13 cellular contexts compared by ENCODE assay signal in the genomic region with DNA sequence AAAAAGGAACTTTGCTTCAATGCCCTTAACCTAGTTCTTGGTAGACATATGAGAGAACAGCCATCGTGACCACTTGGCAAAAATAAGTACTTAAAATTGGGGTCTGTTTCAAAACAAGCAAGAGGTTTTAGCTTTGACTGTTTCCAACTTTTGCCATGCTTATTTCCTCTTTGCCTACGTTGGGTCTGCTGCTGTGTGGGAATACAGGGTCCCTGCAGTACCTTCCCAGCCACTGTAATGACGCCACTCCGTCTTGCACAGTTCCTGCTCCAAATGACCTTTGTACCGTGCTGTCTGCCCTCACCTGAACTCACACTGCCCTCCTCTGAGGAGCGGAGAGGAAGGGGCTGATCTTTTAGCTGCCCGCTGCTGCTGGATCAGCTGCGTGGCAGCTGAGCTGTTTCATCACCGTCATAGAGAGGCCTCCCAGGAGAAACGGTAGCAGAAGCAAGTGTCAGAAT.
DNase-seq lines count a peak whose midpoint lies in the region; ATAC-seq and TF ChIP-seq lines count a peak whose summit lies in the region.
"Had no signal": no experiment of that assay in that cellular context is flagged by ENCODE, and none has a peak within 500 bp of the region (broad histone marks: within the 10 kb centered on the region; RNA-seq: fewer than 3 reads in every experiment).

No MANE protein-coding gene starts in this region.

- peak overlapping the region; percentile 70 for H2AFZ ChIP-seq in parathyroid adenoma

- H3K36me3 ChIP-seq in parathyroid adenoma (ENCODE audit: control insufficient read depth, insufficient read depth, low read length), result no peaks in the 10 kb centered on the region

- H3K9me3 ChIP-seq in parathyroid adenoma (ENCODE audit: control insufficient read depth, low read length), result no peaks in the 10 kb centered on the region

- ATAC-seq in left ventricle myocardium superior, result peak; percentile 44
- no peak for ATAC-seq in naive thymus-derived CD8-positive, alpha-beta T cell
- ATAC-seq in GM21447 (IDR thresholded peaks at IDR 0.05; ENCODE audit: unreplicated experiment), result no peak

- H3K27ac ChIP-seq in parathyroid adenoma, result peak overlapping the region; percentile 88

- H3K4me3 ChIP-seq in astrocyte of the cerebellum (ENCODE audit: low read depth, low read length), result no peak overlapping the region
- H3K4me3 ChIP-seq in parathyroid adenoma (ENCODE audit: low read depth, low read length), result no peak overlapping the region

- H3K27ac Mint-ChIP-seq in naive thymus-derived CD8-positive, alpha-beta T cell, result no peak overlapping the region
- H3K27ac Mint-ChIP-seq in nephron progenitor cell, result no peak overlapping the region
- H3K27ac Mint-ChIP-seq: activated CD4-positive, alpha-beta memory T cell treated with anti-CD3 and anti-CD28 coated beads for 36 hours; stimulated activated naive CD8-positive, alpha-beta T cell treated with anti-CD3 and anti-CD28 coated beads, Interleukin-15, Interleukin-2, amounts not matched to agents 100 ng/mL and 50 ng/mL, for 24 hours had no signal

- H3K36me3 Mint-ChIP-seq in naive thymus-derived CD8-positive, alpha-beta T cell, result peaks cover 0 to 18% (median 1%) of the 10 kb centered on the region in 3 donors
- H3K36me3 Mint-ChIP-seq in nephron progenitor cell (ENCODE audit: low read depth), result peaks cover 5% of the 10 kb centered on the region

- H3K4me2 ChIP-seq in parathyroid adenoma (ENCODE audit: low read length), result peak overlapping the region; percentile 40

- H3K9me3 Mint-ChIP-seq in naive thymus-derived CD8-positive, alpha-beta T cell, result no peaks in the 10 kb centered on the region
- H3K9me3 Mint-ChIP-seq in nephron progenitor cell, result no peaks in the 10 kb centered on the region
- H3K9me3 Mint-ChIP-seq: activated CD4-positive, alpha-beta memory T cell treated with anti-CD3 and anti-CD28 coated beads for 36 hours; HFFc6; stimulated activated naive CD8-positive, alpha-beta T cell treated with anti-CD3 and anti-CD28 coated beads, Interleukin-15, Interleukin-2, amounts not matched to agents 100 ng/mL and 50 ng/mL, for 24 hours had no signal

- H3K4me1 ChIP-seq in parathyroid adenoma, result peaks cover 27% of the 10 kb centered on the region

- H3K27me3 Mint-ChIP-seq in naive thymus-derived CD8-positive, alpha-beta T cell, result no peaks in the 10 kb centered on the region
- H3K27me3 Mint-ChIP-seq in nephron progenitor cell (ENCODE audit: low read depth, poor library complexity), result peaks cover 3% of the 10 kb centered on the region
- H3K27me3 Mint-ChIP-seq: activated CD4-positive, alpha-beta memory T cell treated with anti-CD3 and anti-CD28 coated beads for 36 hours; stimulated activated naive CD8-positive, alpha-beta T cell treated with anti-CD3 and anti-CD28 coated beads, Interleukin-15, Interleukin-2, amounts not matched to agents 100 ng/mL and 50 ng/mL, for 24 hours had no signal

- intact Hi-C loops in left ventricle myocardium superior (cut with micrococcal nuclease), result no loop called here

- H3K27me3 ChIP-seq in parathyroid adenoma (ENCODE audit: control insufficient read depth, insufficient read depth, low read length), result no peaks in the 10 kb centered on the region

- in situ Hi-C loops in astrocyte of the cerebellum (cut with HindIII; ENCODE audit: low sequenced_read_pairs), result loop anchor here (5.0 to 10.0 kb wide), 2 partner anchors 52 to 95 kb away; no protein-coding TSS in a partner anchor

- H3K4me3 Mint-ChIP-seq in naive thymus-derived CD8-positive, alpha-beta T cell, result no peak overlapping the region
- no peak overlapping the region for H3K4me3 Mint-ChIP-seq in nephron progenitor cell
- H3K4me3 Mint-ChIP-seq: activated CD4-positive, alpha-beta memory T cell treated with anti-CD3 and anti-CD28 coated beads for 36 hours; stimulated activated naive CD8-positive, alpha-beta T cell treated with anti-CD3 and anti-CD28 coated beads, Interleukin-15, Interleukin-2, amounts not matched to agents 100 ng/mL and 50 ng/mL, for 24 hours had no signal

- no peak overlapping the region for H3K9ac ChIP-seq in parathyroid adenoma

- POLR2A ChIA-PET in naive thymus-derived CD8-positive, alpha-beta T cell (lab: Charles Lee), result no interaction called here

- DNase-seq in GM03348 (ENCODE audit: low spot score), result peak; percentile 40
- DNase-seq in astrocyte of the cerebellum (ENCODE audit: low read depth), result peak; percentile 18
- DNase-seq in left ventricle myocardium superior, result no peak
- DNase-seq in naive thymus-derived CD8-positive, alpha-beta T cell, result no peak
- no peak for DNase-seq in nephron progenitor cell
- no peak for DNase-seq in GOT3 (lab: John Stamatoyannopoulos, UW)
- DNase-seq: activated CD4-positive, alpha-beta memory T cell treated with anti-CD3 and anti-CD28 coated beads for 36 hours; activated gamma-delta T cell treated with Interleukin-2 at 50 U/mL for 16 hours; NCI-H2081 had no signal

- TF ChIP-seq CTCF in astrocyte of the cerebellum (IDR thresholded peaks at IDR 0.05; ENCODE audit: low read depth, low read length, missing control alignments) (no peak), parathyroid adenoma (IDR thresholded peaks at IDR 0.05) (no peak), nephron progenitor cell (IDR thresholded peaks at IDR 0.05) (no peak)

- no peaks in the 10 kb centered on the region for H3K4me1 Mint-ChIP-seq in naive thymus-derived CD8-positive, alpha-beta T cell
- H3K4me1 Mint-ChIP-seq in nephron progenitor cell, result peaks cover 20% of the 10 kb centered on the region

- no peaks in the 10 kb centered on the region for H3K79me2 ChIP-seq in parathyroid adenoma

Comparison
In these comparisons a context has a peak if more than half of its experiments do, and no peak if none do; other contexts are left out.
1. DNase-seq: peak in GM03348 (single experiment) and astrocyte of the cerebellum (single experiment); none in left ventricle myocardium superior (single experiment), naive thymus-derived CD8-positive, alpha-beta T cell (0 of 10), nephron progenitor cell (single experiment) and GOT3 (single experiment).